In genomic region chr5:50751064-50751657, GRCh38 we compare ENCODE assay signal across 8 cellular contexts.
DNase-seq lines count a peak whose midpoint lies in the region; ATAC-seq and TF ChIP-seq lines count a peak whose summit lies in the region.

No MANE protein-coding gene starts in this region.

- H3K36me3 Mint-ChIP-seq in T-helper 2 cell treated with Interferon-gamma antibody and Interleukin-4, amounts not matched to agents 5 μg/mL and 100 μg/mL, for 36 hours (ENCODE audit: low read depth): peaks cover 35% of the 10 kb centered on the region
- H3K36me3 Mint-ChIP-seq in neural progenitor cell: peaks cover 2% of the 10 kb centered on the region

- H3K9me3 ChIP-seq in neural progenitor cell (ENCODE audit: low read depth): no peaks in the 10 kb centered on the region

- no peaks in the 10 kb centered on the region for H4K20me1 ChIP-seq in neural progenitor cell (ENCODE audit: low read depth)

- H3K27ac Mint-ChIP-seq in T-helper 2 cell treated with Interferon-gamma antibody and Interleukin-4, amounts not matched to agents 5 μg/mL and 100 μg/mL, for 36 hours: no peak overlapping the region
- H3K27ac Mint-ChIP-seq in neural progenitor cell: no peak overlapping the region

- no peaks in the 10 kb centered on the region for H3K36me3 ChIP-seq in neural progenitor cell

- no peaks in the 10 kb centered on the region for H3K27me3 Mint-ChIP-seq in T-helper 2 cell treated with Interferon-gamma antibody and Interleukin-4, amounts not matched to agents 5 μg/mL and 100 μg/mL, for 36 hours (ENCODE audit: low read depth)
- H3K27me3 Mint-ChIP-seq in neural progenitor cell (ENCODE audit: insufficient read depth, low read depth): no peaks in the 10 kb centered on the region

- peaks cover 44% of the 10 kb centered on the region for H3K79me2 ChIP-seq in neural progenitor cell (ENCODE audit: low read depth)

- H3K4me1 ChIP-seq in neural progenitor cell: no peaks in the 10 kb centered on the region

- H3K9ac ChIP-seq in neural progenitor cell: no peak overlapping the region

- H3K4me2 ChIP-seq in neural progenitor cell: no peak overlapping the region

- TF ChIP-seq CTCF in GM13976 (IDR thresholded peaks at IDR 0.05; ENCODE audit: borderline replicate concordance, control extremely low read depth, extremely low read depth, insufficient read depth, missing control alignments) (peak; percentile 59), neural progenitor cell (IDR thresholded peaks at IDR 0.05) (peak; percentile 81)

- peak overlapping the region; percentile 47 for H3K4me3 Mint-ChIP-seq in T-helper 2 cell treated with Interferon-gamma antibody and Interleukin-4, amounts not matched to agents 5 μg/mL and 100 μg/mL, for 36 hours
- H3K4me3 Mint-ChIP-seq in neural progenitor cell: no peak overlapping the region

- no peak overlapping the region for H2AFZ ChIP-seq in neural progenitor cell (replicated peaks)

- no peaks in the 10 kb centered on the region for H3F3A ChIP-seq in neural progenitor cell (ENCODE audit: low read depth)

- ATAC-seq in HG02678 (IDR thresholded peaks at IDR 0.05; ENCODE audit: unreplicated experiment): peak; percentile 95
- ATAC-seq in esophagus mucosa: peak; percentile 70

- peak; percentile 74 for DNase-seq in CD1c-positive myeloid dendritic cell (ENCODE audit: extremely low spot score)
- DNase-seq in GM13976 (ENCODE audit: low spot score): peak; percentile 51
- peak; percentile 14 for DNase-seq in NCI-H1048 (lab: John Stamatoyannopoulos, UW)
- DNase-seq in T-helper 2 cell treated with Interferon-gamma antibody and Interleukin-4, amounts not matched to agents 5 μg/mL and 100 μg/mL, for 36 hours (ENCODE audit: low spot score): no peak
- DNase-seq in neural progenitor cell (ENCODE audit: low spot score): peak; percentile 74
- no peak for DNase-seq in activated CD8-positive, alpha-beta memory T cell treated with anti-CD3 and anti-CD28 coated beads for 24 hours

- H3K9me3 Mint-ChIP-seq in T-helper 2 cell treated with Interferon-gamma antibody and Interleukin-4, amounts not matched to agents 5 μg/mL and 100 μg/mL, for 36 hours: peaks cover 11% of the 10 kb centered on the region
- peaks cover 6% of the 10 kb centered on the region for H3K9me3 Mint-ChIP-seq in neural progenitor cell

- no peaks in the 10 kb centered on the region for H3K27me3 ChIP-seq in neural progenitor cell

- H3K4me1 Mint-ChIP-seq in T-helper 2 cell treated with Interferon-gamma antibody and Interleukin-4, amounts not matched to agents 5 μg/mL and 100 μg/mL, for 36 hours (ENCODE audit: low read depth): peaks cover 39% of the 10 kb centered on the region
- H3K4me1 Mint-ChIP-seq in neural progenitor cell: no peaks in the 10 kb centered on the region

- in situ Hi-C loops in GM13976 (cut with MboI; ENCODE audit: low sequenced_read_pairs, unreplicated experiment): no loop called here

- no peak overlapping the region for H3K4me3 ChIP-seq in neural progenitor cell

- H3K27ac ChIP-seq in neural progenitor cell: no peak overlapping the region

Comparison
In these comparisons a context has a peak if more than half of its experiments do, and no peak if none do; other contexts are left out.
1. DNase-seq: peak in CD1c-positive myeloid dendritic cell (single experiment), GM13976 (single experiment), NCI-H1048 (single experiment) and neural progenitor cell (single experiment); none in T-helper 2 cell treated with Interferon-gamma antibody and Interleukin-4, amounts not matched to agents 5 μg/mL and 100 μg/mL, for 36 hours (single experiment) and activated CD8-positive, alpha-beta memory T cell treated with anti-CD3 and anti-CD28 coated beads for 24 hours (single experiment).